ENCODE assay signal across 13 cellular contexts in genomic region chr7:77991656-77992055, GRCh38.
DNase-seq lines count a peak whose midpoint lies in the region; ATAC-seq and TF ChIP-seq lines count a peak whose summit lies in the region.
"Had no signal": no experiment of that assay in that cellular context is flagged by ENCODE, and none has a peak within 500 bp of the region (broad histone marks: within the 10 kb centered on the region; RNA-seq: fewer than 3 reads in every experiment).

No MANE protein-coding gene starts in this region.

- no peaks in the 10 kb centered on the region for H3K4me1 ChIP-seq in colonic mucosa
- no peaks in the 10 kb centered on the region for H3K4me1 ChIP-seq in breast epithelium

- H3K4me3 ChIP-seq in colonic mucosa (peak overlapping the region; percentile 3), breast epithelium (no peak overlapping the region)

- no peak overlapping the region for H3K9ac ChIP-seq in colonic mucosa (ENCODE audit: low read depth in 2 of 2, low read length in 2 of 2)

- intact Hi-C loops in colonic mucosa (cut with DNase I) = no loop called here
- intact Hi-C loops in breast epithelium (cut with DNase I; ENCODE audit: low total_unique reads) = no loop called here

- no peaks in the 10 kb centered on the region for H3K36me3 ChIP-seq in colonic mucosa
- H3K36me3 ChIP-seq in breast epithelium = no peaks in the 10 kb centered on the region

- H3K9me3 ChIP-seq in colonic mucosa (no peaks in the 10 kb centered on the region), breast epithelium (no peaks in the 10 kb centered on the region)

- DNase-seq in DMS53 (lab: John Stamatoyannopoulos, UW) (peak; percentile 32), DMS79 treated with DMSO at 0.1 percent for 48 hours (lab: John Stamatoyannopoulos, UW) (peak; percentile 77), colonic mucosa (no peak), left kidney (ENCODE audit: low read depth, low spot score) (peak; percentile 14), breast epithelium (ENCODE audit: low spot score in 2 of 2) (no peak), HPDE6-E6E7 (ENCODE audit: extremely low spot score) (no peak)
- DNase-seq: C1 segment of cervical spinal cord; Calu3; CD4-positive, alpha-beta T cell; GOT3; H9 had no signal

- no peaks in the 10 kb centered on the region for H3K27me3 ChIP-seq in colonic mucosa
- no peaks in the 10 kb centered on the region for H3K27me3 ChIP-seq in breast epithelium

- ATAC-seq in GM19463 (IDR thresholded peaks at IDR 0.05; ENCODE audit: unreplicated experiment) = no peak
- no peak for ATAC-seq in GM21717 (IDR thresholded peaks at IDR 0.05; ENCODE audit: unreplicated experiment)

- no peak for TF ChIP-seq POLR2A in breast epithelium (IDR thresholded peaks at IDR 0.05)

- TF ChIP-seq CTCF in colonic mucosa (IDR thresholded peaks at IDR 0.05) (no peak), breast epithelium (IDR thresholded peaks at IDR 0.05) (no peak)

- peak overlapping the region; percentile 2 for H3K27ac ChIP-seq in colonic mucosa
- no peak overlapping the region for H3K27ac ChIP-seq in breast epithelium

Comparison
In these comparisons a context has a peak if more than half of its experiments do, and no peak if none do; other contexts are left out.
1. DNase-seq: peak in DMS53 (single experiment), DMS79 treated with DMSO at 0.1 percent for 48 hours (single experiment) and left kidney (single experiment); none in colonic mucosa (single experiment), breast epithelium (0 of 2) and HPDE6-E6E7 (single experiment).